ENCODE assay signal across 8 cellular contexts in genomic region chr22:42932857-42933782, GRCh38.
A peak's percentile ranks its signal among the peaks of the same experiment; 100 is the strongest.
DNase-seq lines count a peak whose midpoint lies in the region; ATAC-seq and TF ChIP-seq lines count a peak whose summit lies in the region.

No MANE protein-coding gene starts in this region.

- H3K9me3 Mint-ChIP-seq in activated T-helper 17 cell treated with anti-CD3 and anti-CD28 coated beads, Interleukin-2, amount 50 U/mL, for 72 hours: no peaks in the 10 kb centered on the region
- H3K9me3 Mint-ChIP-seq in type B pancreatic cell: no peaks in the 10 kb centered on the region

- peak; percentile 41 for ATAC-seq in HG03108 (IDR thresholded peaks at IDR 0.05; ENCODE audit: unreplicated experiment)
- peak; percentile 79 for ATAC-seq in activated T-helper 17 cell treated with anti-CD3 and anti-CD28 coated beads, Interleukin-2, amount 50 U/mL, for 72 hours (replicated peaks)
- ATAC-seq in lower lobe of right lung: peak; percentile 59 to 65

- H3K27ac ChIP-seq in lower lobe of right lung: peak overlapping the region; percentile 86

- no peaks in the 10 kb centered on the region for H3K27me3 Mint-ChIP-seq in activated T-helper 17 cell treated with anti-CD3 and anti-CD28 coated beads, Interleukin-2, amount 50 U/mL, for 72 hours
- H3K27me3 Mint-ChIP-seq in type B pancreatic cell: no peaks in the 10 kb centered on the region

- H3K9me3 ChIP-seq in lower lobe of right lung: no peaks in the 10 kb centered on the region

- peak overlapping the region; percentile 75 for H3K4me3 Mint-ChIP-seq in activated T-helper 17 cell treated with anti-CD3 and anti-CD28 coated beads, Interleukin-2, amount 50 U/mL, for 72 hours
- H3K4me3 Mint-ChIP-seq in type B pancreatic cell: no peak overlapping the region

- TF ChIP-seq CTCF in lower lobe of right lung (IDR thresholded peaks at IDR 0.05) (no peak), type B pancreatic cell (conservative IDR thresholded peaks at IDR 0.05) (no peak)

- intact Hi-C loops in lower lobe of right lung (cut with DNase I): no loop called here

- peaks cover 57% of the 10 kb centered on the region for H3K4me1 Mint-ChIP-seq in activated T-helper 17 cell treated with anti-CD3 and anti-CD28 coated beads, Interleukin-2, amount 50 U/mL, for 72 hours
- H3K4me1 Mint-ChIP-seq in type B pancreatic cell (ENCODE audit: unreplicated experiment): peaks cover 53% of the 10 kb centered on the region

- H3K27ac Mint-ChIP-seq in activated T-helper 17 cell treated with anti-CD3 and anti-CD28 coated beads, Interleukin-2, amount 50 U/mL, for 72 hours: peak overlapping the region; percentile 91
- peak overlapping the region; percentile 18 for H3K27ac Mint-ChIP-seq in type B pancreatic cell

- peaks cover 100% of the 10 kb centered on the region for H3K4me1 ChIP-seq in lower lobe of right lung

- no peaks in the 10 kb centered on the region for H3K36me3 ChIP-seq in lower lobe of right lung

- H3K36me3 Mint-ChIP-seq in activated T-helper 17 cell treated with anti-CD3 and anti-CD28 coated beads, Interleukin-2, amount 50 U/mL, for 72 hours (ENCODE audit: low read depth): no peaks in the 10 kb centered on the region
- H3K36me3 Mint-ChIP-seq in type B pancreatic cell: peaks cover 3% of the 10 kb centered on the region

- H3K4me3 ChIP-seq in lower lobe of right lung: no peak overlapping the region

- DNase-seq in SIG-M5 treated with dmso at 0.1 percent for 504 hours (lab: John Stamatoyannopoulos, UW; ENCODE audit: unreplicated experiment) (peak; percentile 48), SIG-M5 (lab: John Stamatoyannopoulos, UW) (no peak), lower lobe of right lung (peak; percentile 74), type B pancreatic cell (ENCODE audit: extremely low spot score, unreplicated experiment) (no peak), NCI-H2171 treated with DMSO at 0.1 percent for 48 hours (lab: John Stamatoyannopoulos, UW) (no peak), epidermal melanocyte (ENCODE audit: insufficient read length, low spot score) (no peak)

- no peaks in the 10 kb centered on the region for H3K27me3 ChIP-seq in lower lobe of right lung (ENCODE audit: low read depth)

Comparison
In these comparisons a context has a peak if more than half of its experiments do, and no peak if none do; other contexts are left out.
1. DNase-seq: peak in SIG-M5 treated with dmso at 0.1 percent for 504 hours (single experiment) and lower lobe of right lung (single experiment); none in SIG-M5 (single experiment), type B pancreatic cell (single experiment), NCI-H2171 treated with DMSO at 0.1 percent for 48 hours (single experiment) and epidermal melanocyte (single experiment).
2. Peak in every context shown above with its lines, with median percentiles within 50 percentile points of each other: ATAC-seq.